In genomic region chr3:136249593-136250225, GRCh38 we compare ENCODE assay signal across 1 cellular context.
TF ChIP-seq lines count a peak whose summit lies in the region.

No MANE protein-coding gene starts in this region.

TF ChIP-seq in SK-N-SH, 30 proteins besides CTCF, POLR2A, EP300 and RAD21 (continued from another document):
- TF ChIP-seq, protein P1, sequence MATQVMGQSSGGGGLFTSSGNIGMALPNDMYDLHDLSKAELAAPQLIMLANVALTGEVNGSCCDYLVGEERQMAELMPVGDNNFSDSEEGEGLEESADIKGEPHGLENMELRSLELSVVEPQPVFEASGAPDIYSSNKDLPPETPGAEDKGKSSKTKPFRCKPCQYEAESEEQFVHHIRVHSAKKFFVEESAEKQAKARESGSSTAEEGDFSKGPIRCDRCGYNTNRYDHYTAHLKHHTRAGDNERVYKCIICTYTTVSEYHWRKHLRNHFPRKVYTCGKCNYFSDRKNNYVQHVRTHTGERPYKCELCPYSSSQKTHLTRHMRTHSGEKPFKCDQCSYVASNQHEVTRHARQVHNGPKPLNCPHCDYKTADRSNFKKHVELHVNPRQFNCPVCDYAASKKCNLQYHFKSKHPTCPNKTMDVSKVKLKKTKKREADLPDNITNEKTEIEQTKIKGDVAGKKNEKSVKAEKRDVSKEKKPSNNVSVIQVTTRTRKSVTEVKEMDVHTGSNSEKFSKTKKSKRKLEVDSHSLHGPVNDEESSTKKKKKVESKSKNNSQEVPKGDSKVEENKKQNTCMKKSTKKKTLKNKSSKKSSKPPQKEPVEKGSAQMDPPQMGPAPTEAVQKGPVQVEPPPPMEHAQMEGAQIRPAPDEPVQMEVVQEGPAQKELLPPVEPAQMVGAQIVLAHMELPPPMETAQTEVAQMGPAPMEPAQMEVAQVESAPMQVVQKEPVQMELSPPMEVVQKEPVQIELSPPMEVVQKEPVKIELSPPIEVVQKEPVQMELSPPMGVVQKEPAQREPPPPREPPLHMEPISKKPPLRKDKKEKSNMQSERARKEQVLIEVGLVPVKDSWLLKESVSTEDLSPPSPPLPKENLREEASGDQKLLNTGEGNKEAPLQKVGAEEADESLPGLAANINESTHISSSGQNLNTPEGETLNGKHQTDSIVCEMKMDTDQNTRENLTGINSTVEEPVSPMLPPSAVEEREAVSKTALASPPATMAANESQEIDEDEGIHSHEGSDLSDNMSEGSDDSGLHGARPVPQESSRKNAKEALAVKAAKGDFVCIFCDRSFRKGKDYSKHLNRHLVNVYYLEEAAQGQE (IDR thresholded peaks at IDR 0.05; ENCODE audit: low read depth, low read length), result no peak
